In the genomic region with DNA sequence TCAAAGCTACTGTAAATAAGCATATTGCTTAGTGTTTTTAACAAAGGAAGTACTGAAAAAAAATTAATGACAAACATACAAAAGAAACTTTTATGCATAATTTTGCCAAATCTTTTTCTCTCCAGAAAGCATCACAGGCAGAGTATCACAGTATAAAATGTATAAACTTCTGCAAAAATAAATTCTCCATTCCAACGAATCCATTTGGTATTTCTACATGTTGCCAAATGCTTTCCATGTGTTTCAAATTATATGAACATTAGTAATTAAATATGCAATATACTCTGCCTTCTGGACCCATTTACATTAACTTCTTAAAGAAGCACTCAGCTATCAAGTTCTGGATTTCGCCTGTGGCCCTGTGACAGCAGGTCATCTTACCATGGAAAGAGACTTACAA, we compare ENCODE assay signal across 1 cellular context.
TF ChIP-seq lines count a peak whose summit lies in the region.

No MANE protein-coding gene starts in this region.

TF ChIP-seq in A549, 52 proteins besides CTCF, POLR2A, EP300 and RAD21 (continued from another document):
- no peak for TF ChIP-seq MAFK (IDR thresholded peaks at IDR 0.05; ENCODE audit: partially characterized antibody)
- no peak for TF ChIP-seq PBX3 (IDR thresholded peaks at IDR 0.05)
- TF ChIP-seq ZC3H11A (IDR thresholded peaks at IDR 0.05), result no peak
- no peak for TF ChIP-seq HOXB5 (CRISPR knock-in tag; IDR thresholded peaks at IDR 0.05)
